ENCODE assay signal across 1 cellular context in genomic region chr3:156812521-156813335, GRCh38.
TF ChIP-seq lines count a peak whose summit lies in the region.

No MANE protein-coding gene starts in this region.

TF ChIP-seq in K562, 482 proteins besides CTCF, POLR2A, EP300 and RAD21 (continued from another document and continues in another):
- TF ChIP-seq CTCFL (IDR thresholded peaks at IDR 0.05; ENCODE audit: borderline replicate concordance, insufficient read depth, low read depth, low read length, poor library complexity, severe bottlenecking) (no peak), ZNF57 (CRISPR knock-in tag; IDR thresholded peaks at IDR 0.05) (no peak), NCOA6 (IDR thresholded peaks at IDR 0.05) (no peak), ZNF282 (CRISPR knock-in tag; IDR thresholded peaks at IDR 0.05) (no peak), ZNF347 (CRISPR knock-in tag; IDR thresholded peaks at IDR 0.05; ENCODE audit: low read depth) (no peak), TAF9B (IDR thresholded peaks at IDR 0.05; ENCODE audit: partially characterized antibody) (peak; percentile 37), PKNOX1 (IDR thresholded peaks at IDR 0.05) (no peak), SAP30 (IDR thresholded peaks at IDR 0.05; ENCODE audit: borderline replicate concordance, insufficient read depth, low read depth, low read length, poor library complexity, severe bottlenecking) (no peak), ATF4 (CRISPR knock-in tag; IDR thresholded peaks at IDR 0.05) (peak; percentile 57; the same call in 1 of the 2 replicates), SUPT5H (IDR thresholded peaks at IDR 0.05) (no peak), POLR2H (tag; IDR thresholded peaks at IDR 0.05; ENCODE audit: low read depth) (no peak), POLR3G (IDR thresholded peaks at IDR 0.05; ENCODE audit: extremely low read depth, insufficient read length, insufficient replicate concordance) (no peak), ILK (tag; IDR thresholded peaks at IDR 0.05; ENCODE audit: borderline replicate concordance, low read depth) (no peak), PTBP1 (IDR thresholded peaks at IDR 0.05; ENCODE audit: low read depth, low read length) (no peak), SFPQ (IDR thresholded peaks at IDR 0.05; ENCODE audit: low read depth, low read length) (no peak), ARID2 (IDR thresholded peaks at IDR 0.05) (no peak), RNF219 (CRISPR knock-in tag; IDR thresholded peaks at IDR 0.05) (no peak), PHF8 (IDR thresholded peaks at IDR 0.05; ENCODE audit: borderline replicate concordance, low read length) (no peak), MCM3 (IDR thresholded peaks at IDR 0.05) (no peak), KAT7 (CRISPR knock-in tag; IDR thresholded peaks at IDR 0.05; ENCODE audit: borderline replicate concordance) (no peak), PBX2 (CRISPR knock-in tag; IDR thresholded peaks at IDR 0.05; ENCODE audit: low read depth) (no peak), PBX2 (tag; conservative IDR thresholded peaks at IDR 0.05; ENCODE audit: low read depth) (no peak), TBL1XR1 (IDR thresholded peaks at IDR 0.05; ENCODE audit: low read length in 2 of 2) (peak in 1 of 2 experiments; percentile 78; a peak in 2 of 4 replicates), MED1 (CRISPR knock-in tag; IDR thresholded peaks at IDR 0.05; ENCODE audit: borderline replicate concordance) (no peak), ZBTB40 (IDR thresholded peaks at IDR 0.05) (no peak; the same call in 1 of the 2 replicates), ZBTB40 (CRISPR knock-in tag; IDR thresholded peaks at IDR 0.05) (no peak), YY1 (IDR thresholded peaks at IDR 0.05; ENCODE audit: borderline replicate concordance in 1 of 3, control insufficient read depth in 1 of 3, extremely low read depth in 1 of 3, insufficient read depth in 3 of 3, insufficient read length in 1 of 3, insufficient replicate concordance in 2 of 3, low read depth in 1 of 3, low read length in 2 of 3) (no peak), THRB (CRISPR knock-in tag; conservative IDR thresholded peaks at IDR 0.05) (no peak), PHB (CRISPR knock-in tag; IDR thresholded peaks at IDR 0.05) (no peak), PURB (CRISPR knock-in tag; IDR thresholded peaks at IDR 0.05; ENCODE audit: low read depth) (no peak), MITF (IDR thresholded peaks at IDR 0.05) (no peak), ZNF316 (IDR thresholded peaks at IDR 0.05) (peak; percentile 89)
